Comparison of ENCODE assay signal across 20 cellular contexts in genomic region chr1:233253231-233254038, GRCh38. TPM values are rescaled to one million over a fixed set of nuclear protein-coding genes. Genes with fewer than 3 reads are reported as not detected.
A peak's percentile ranks its signal among the peaks of the same experiment; 100 is the strongest.
DNase-seq lines count a peak whose midpoint lies in the region; ATAC-seq and TF ChIP-seq lines count a peak whose summit lies in the region.
"Had no signal": no experiment of that assay in that cellular context is flagged by ENCODE, and none has a peak within 500 bp of the region (broad histone marks: within the 10 kb centered on the region; RNA-seq: fewer than 3 reads in every experiment).

No MANE protein-coding gene starts in this region.

- no peaks in the 10 kb centered on the region for H3K27me3 Mint-ChIP-seq in WTC11 (ENCODE audit: low read depth)
- no peaks in the 10 kb centered on the region for H3K27me3 Mint-ChIP-seq in activated CD4-positive, alpha-beta T cell treated with anti-CD3 and anti-CD28 coated beads, Interleukin-2, amount 10 ng/mL, durations not matched to agents 24 days and 14 days
- H3K27me3 Mint-ChIP-seq: activated naive CD8-positive, alpha-beta T cell; memory B cell had no signal

- H3K4me1 ChIP-seq in mesodermal cell (ENCODE audit: control insufficient read depth, insufficient read depth, low read length, poor library complexity, severe bottlenecking), result no peaks in the 10 kb centered on the region

- in situ Hi-C loops in ACHN (cut with HindIII; ENCODE audit: low pct_ligation_motif_present, low pct_unique_long_range_greater_than_20kb, low sequenced_read_pairs), result no loop called here

- H3K27ac ChIP-seq in mesodermal cell (ENCODE audit: low read depth, low read length, severe bottlenecking), result peak overlapping the region; percentile 59
- H3K27ac ChIP-seq: C4-2B had no signal

- no peak overlapping the region for H3K4me3 Mint-ChIP-seq in WTC11
- no peak overlapping the region for H3K4me3 Mint-ChIP-seq in activated CD4-positive, alpha-beta T cell treated with anti-CD3 and anti-CD28 coated beads, Interleukin-2, amount 10 ng/mL, durations not matched to agents 24 days and 14 days
- H3K4me3 Mint-ChIP-seq: activated CD8-positive, alpha-beta T cell treated with anti-CD3 and anti-CD28 coated beads, Interleukin-2, amount 10 ng/mL, durations not matched to agents 7 days and 5 days; activated naive CD8-positive, alpha-beta T cell; activated T-cell treated with anti-CD3 and anti-CD28 coated beads, Interleukin-2, amount 50 U/mL, for 4 hours; memory B cell; T-helper 2 cell treated with Interferon-gamma antibody and Interleukin-4, amounts not matched to agents 5 μg/mL and 100 μg/mL, for 36 hours had no signal

- no peaks in the 10 kb centered on the region for H3K9me3 Mint-ChIP-seq in WTC11
- H3K9me3 Mint-ChIP-seq in activated CD4-positive, alpha-beta T cell treated with anti-CD3 and anti-CD28 coated beads, Interleukin-2, amount 10 ng/mL, durations not matched to agents 24 days and 14 days, result no peaks in the 10 kb centered on the region
- H3K9me3 Mint-ChIP-seq: activated T-cell treated with anti-CD3 and anti-CD28 coated beads, Interleukin-2, amount 50 U/mL, for 4 hours; memory B cell; T-helper 2 cell treated with Interferon-gamma antibody and Interleukin-4, amounts not matched to agents 5 μg/mL and 100 μg/mL, for 36 hours had no signal

- no peak overlapping the region for H3K4me3 ChIP-seq in mesodermal cell (ENCODE audit: extremely low read depth, insufficient read depth, low read length, poor library complexity, severe bottlenecking)

- H3K27ac Mint-ChIP-seq in WTC11, result peak overlapping the region; percentile 72
- H3K27ac Mint-ChIP-seq in activated CD4-positive, alpha-beta T cell treated with anti-CD3 and anti-CD28 coated beads, Interleukin-2, amount 10 ng/mL, durations not matched to agents 24 days and 14 days, result no peak overlapping the region
- H3K27ac Mint-ChIP-seq: activated CD8-positive, alpha-beta T cell treated with anti-CD3 and anti-CD28 coated beads, Interleukin-2, amount 10 ng/mL, durations not matched to agents 7 days and 5 days; activated naive CD8-positive, alpha-beta T cell; memory B cell; T-helper 2 cell treated with Interferon-gamma antibody and Interleukin-4, amounts not matched to agents 5 μg/mL and 100 μg/mL, for 36 hours had no signal

- TF ChIP-seq CTCF in WTC11 (IDR thresholded peaks at IDR 0.05) (no peak), GM10266 (IDR thresholded peaks at IDR 0.05; ENCODE audit: control insufficient read depth, insufficient read depth, low read depth, missing control alignments) (no peak)

- CTCF ChIA-PET in WTC11 (lab: Charles Lee), result interaction anchor here (0.6 kb wide), 1 partner anchor 10 kb away, joined by 4 read pairs; no protein-coding TSS in a partner anchor

- H3K36me3 ChIP-seq in mesodermal cell (ENCODE audit: control insufficient read depth, insufficient read depth, low read length), result peaks cover 38% of the 10 kb centered on the region

- 100% methylated on average over 1 of the region's 5 CpGs for WGBS in mesodermal cell (ENCODE audit: insufficient coverage in 2 of 2), 2 experiments

- H3K4me1 Mint-ChIP-seq in WTC11, result peaks cover 39% of the 10 kb centered on the region
- peaks cover 6% of the 10 kb centered on the region for H3K4me1 Mint-ChIP-seq in activated CD4-positive, alpha-beta T cell treated with anti-CD3 and anti-CD28 coated beads, Interleukin-2, amount 10 ng/mL, durations not matched to agents 24 days and 14 days
- H3K4me1 Mint-ChIP-seq: memory B cell had no signal

- intact Hi-C loops in activated CD4-positive, alpha-beta T cell treated with anti-CD3 and anti-CD28 coated beads, Interleukin-2, amount 10 ng/mL, durations not matched to agents 24 days and 14 days (cut with micrococcal nuclease), result no loop called here

- POLR2A ChIA-PET in WTC11 (lab: Charles Lee), result no interaction called here

- DNase-seq in ACHN, result peak; percentile 11
- DNase-seq in HT-29 (ENCODE audit: low spot score), result peak; percentile 41
- DNase-seq in WTC11 (ENCODE audit: low spot score), result no peak
- DNase-seq in GM10266 (ENCODE audit: extremely low spot score), result no peak
- no peak for DNase-seq in activated T-cell treated with anti-CD3 and anti-CD28 coated beads for 4 hours
- DNase-seq in NCI-H2171 (lab: John Stamatoyannopoulos, UW), result no peak
- no peak for DNase-seq in activated CD4-positive, alpha-beta T cell treated with anti-CD3 and anti-CD28 coated beads, Interleukin-2, amount 10 ng/mL, durations not matched to agents 24 days and 14 days
- DNase-seq: activated CD8-positive, alpha-beta T cell treated with anti-CD3 and anti-CD28 coated beads, Interleukin-2, amount 10 ng/mL, durations not matched to agents 7 days and 5 days; activated T-cell treated with anti-CD3 and anti-CD28 coated beads, Interleukin-2, amount 50 U/mL, for 4 hours; DMS79; KG1; NCI-H1092; NCI-H2029 treated with DMSO at 0.1 percent for 48 hours; NCI-H524; SHP77 had no signal

- no peaks in the 10 kb centered on the region for H3K9me3 ChIP-seq in mesodermal cell (ENCODE audit: control insufficient read depth, low read length)

- no peak for ATAC-seq in WTC11
- ATAC-seq: activated CD8-positive, alpha-beta T cell treated with anti-CD3 and anti-CD28 coated beads, Interleukin-2, amount 10 ng/mL, durations not matched to agents 7 days and 5 days; activated T-cell treated with anti-CD3 and anti-CD28 coated beads, Interleukin-2, amount 50 U/mL, for 4 hours had no signal

- H3K36me3 Mint-ChIP-seq in WTC11, result peaks cover 56% of the 10 kb centered on the region
- H3K36me3 Mint-ChIP-seq in activated CD4-positive, alpha-beta T cell treated with anti-CD3 and anti-CD28 coated beads, Interleukin-2, amount 10 ng/mL, durations not matched to agents 24 days and 14 days (ENCODE audit: low read depth), result peaks cover 43% of the 10 kb centered on the region

TF ChIP-seq in WTC11, 78 proteins besides CTCF, POLR2A, EP300 and RAD21 (continues in another document):
- TF ChIP-seq EMX1 (CRISPR knock-in tag; IDR thresholded peaks at IDR 0.05) (no peak), CREM (CRISPR knock-in tag; IDR thresholded peaks at IDR 0.05) (no peak), NR1H2 (CRISPR knock-in tag; IDR thresholded peaks at IDR 0.05) (no peak), ZNF232 (CRISPR knock-in tag; IDR thresholded peaks at IDR 0.05) (no peak)
- TF ChIP-seq, protein P1, sequence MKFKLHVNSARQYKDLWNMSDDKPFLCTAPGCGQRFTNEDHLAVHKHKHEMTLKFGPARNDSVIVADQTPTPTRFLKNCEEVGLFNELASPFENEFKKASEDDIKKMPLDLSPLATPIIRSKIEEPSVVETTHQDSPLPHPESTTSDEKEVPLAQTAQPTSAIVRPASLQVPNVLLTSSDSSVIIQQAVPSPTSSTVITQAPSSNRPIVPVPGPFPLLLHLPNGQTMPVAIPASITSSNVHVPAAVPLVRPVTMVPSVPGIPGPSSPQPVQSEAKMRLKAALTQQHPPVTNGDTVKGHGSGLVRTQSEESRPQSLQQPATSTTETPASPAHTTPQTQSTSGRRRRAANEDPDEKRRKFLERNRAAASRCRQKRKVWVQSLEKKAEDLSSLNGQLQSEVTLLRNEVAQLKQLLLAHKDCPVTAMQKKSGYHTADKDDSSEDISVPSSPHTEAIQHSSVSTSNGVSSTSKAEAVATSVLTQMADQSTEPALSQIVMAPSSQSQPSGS (CRISPR knock-in tag; IDR thresholded peaks at IDR 0.05; ENCODE audit: borderline replicate concordance, low read depth), result no peak
- TF ChIP-seq, protein P2, sequence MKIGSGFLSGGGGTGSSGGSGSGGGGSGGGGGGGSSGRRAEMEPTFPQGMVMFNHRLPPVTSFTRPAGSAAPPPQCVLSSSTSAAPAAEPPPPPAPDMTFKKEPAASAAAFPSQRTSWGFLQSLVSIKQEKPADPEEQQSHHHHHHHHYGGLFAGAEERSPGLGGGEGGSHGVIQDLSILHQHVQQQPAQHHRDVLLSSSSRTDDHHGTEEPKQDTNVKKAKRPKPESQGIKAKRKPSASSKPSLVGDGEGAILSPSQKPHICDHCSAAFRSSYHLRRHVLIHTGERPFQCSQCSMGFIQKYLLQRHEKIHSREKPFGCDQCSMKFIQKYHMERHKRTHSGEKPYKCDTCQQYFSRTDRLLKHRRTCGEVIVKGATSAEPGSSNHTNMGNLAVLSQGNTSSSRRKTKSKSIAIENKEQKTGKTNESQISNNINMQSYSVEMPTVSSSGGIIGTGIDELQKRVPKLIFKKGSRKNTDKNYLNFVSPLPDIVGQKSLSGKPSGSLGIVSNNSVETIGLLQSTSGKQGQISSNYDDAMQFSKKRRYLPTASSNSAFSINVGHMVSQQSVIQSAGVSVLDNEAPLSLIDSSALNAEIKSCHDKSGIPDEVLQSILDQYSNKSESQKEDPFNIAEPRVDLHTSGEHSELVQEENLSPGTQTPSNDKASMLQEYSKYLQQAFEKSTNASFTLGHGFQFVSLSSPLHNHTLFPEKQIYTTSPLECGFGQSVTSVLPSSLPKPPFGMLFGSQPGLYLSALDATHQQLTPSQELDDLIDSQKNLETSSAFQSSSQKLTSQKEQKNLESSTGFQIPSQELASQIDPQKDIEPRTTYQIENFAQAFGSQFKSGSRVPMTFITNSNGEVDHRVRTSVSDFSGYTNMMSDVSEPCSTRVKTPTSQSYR (CRISPR knock-in tag; IDR thresholded peaks at IDR 0.05), result no peak

RNA-seq across cellular contexts. Expression of gene PCNX2, which starts 42.1 kb away (rescaled TPM):
- 11.8 and 20.2 TPM in 2 replicates for total RNA-seq in HT-29 (2014; rRNA removed; shearing (Covaris generic))
- total RNA-seq in WTC11 (2021), result 50.8 to 59.4 TPM (median 57.0 TPM) in 3 replicates
- polyA plus RNA-seq in mesodermal cell (2013, experiment 1 of 2), result 10.6 TPM
- polyA plus RNA-seq in mesodermal cell (2013, experiment 2 of 2), result 8.2 TPM
- 25.0 and 29.5 TPM in 2 replicates for total RNA-seq in activated CD4-positive, alpha-beta T cell treated with anti-CD3 and anti-CD28 coated beads, Interleukin-2, amount 10 ng/mL, durations not matched to agents 24 days and 14 days

Comparison
In these comparisons a context has a peak if more than half of its experiments do, and no peak if none do; other contexts are left out.
1. DNase-seq: peak in ACHN (single experiment) and HT-29 (single experiment); none in WTC11 (single experiment), GM10266 (single experiment), activated T-cell treated with anti-CD3 and anti-CD28 coated beads for 4 hours (single experiment), NCI-H2171 (single experiment) and activated CD4-positive, alpha-beta T cell treated with anti-CD3 and anti-CD28 coated beads, Interleukin-2, amount 10 ng/mL, durations not matched to agents 24 days and 14 days (single experiment).